8 cellular contexts compared by ENCODE assay signal in genomic region chr15:75648156-75649000, GRCh38. TPM values are rescaled to one million over a fixed set of nuclear protein-coding genes. Genes with fewer than 3 reads are reported as not detected.
DNase-seq lines count a peak whose midpoint lies in the region; ATAC-seq and TF ChIP-seq lines count a peak whose summit lies in the region.

No MANE protein-coding gene starts in this region.

- H3K4me1 ChIP-seq in heart left ventricle: peaks cover 8 to 66% (median 57%) of the 10 kb centered on the region in 12 donors
- H3K4me1 ChIP-seq in parathyroid adenoma: peaks cover 7% of the 10 kb centered on the region

- H2AFZ ChIP-seq in parathyroid adenoma: peak overlapping the region; percentile 84

- peaks cover 32% of the 10 kb centered on the region for H3K4me1 Mint-ChIP-seq in activated T-cell treated with anti-CD3 and anti-CD28 coated beads, Interleukin-2, amount 50 U/mL, for 24 hours (ENCODE audit: low read depth)
- H3K4me1 Mint-ChIP-seq in activated T-helper 2 cell treated with anti-CD3 and anti-CD28 coated beads, Interferon-gamma antibody, Interleukin-2, Interleukin-4, amounts not matched to agents 10 μg/mL and 5 μg/mL and 100 μg/mL, durations not matched to agents 14 hours and 24 hours and 36 hours (ENCODE audit: low read depth): peaks cover 23% of the 10 kb centered on the region

- H3K79me2 ChIP-seq in parathyroid adenoma: no peaks in the 10 kb centered on the region

- TF ChIP-seq POLR2A in heart left ventricle (IDR thresholded peaks at IDR 0.05) (no peak), GM18505 (IDR thresholded peaks at IDR 0.05; ENCODE audit: borderline replicate concordance, extremely low read depth, insufficient read depth, insufficient read length) (no peak)

- H3K27me3 Mint-ChIP-seq in activated T-cell treated with anti-CD3 and anti-CD28 coated beads, Interleukin-2, amount 50 U/mL, for 24 hours: no peaks in the 10 kb centered on the region
- peaks cover 2% of the 10 kb centered on the region for H3K27me3 Mint-ChIP-seq in activated T-helper 2 cell treated with anti-CD3 and anti-CD28 coated beads, Interferon-gamma antibody, Interleukin-2, Interleukin-4, amounts not matched to agents 10 μg/mL and 5 μg/mL and 100 μg/mL, durations not matched to agents 14 hours and 24 hours and 36 hours (ENCODE audit: low read depth)

- no peak overlapping the region for H3K9ac ChIP-seq in parathyroid adenoma

- TF ChIP-seq CTCF in heart left ventricle (IDR thresholded peaks at IDR 0.05): no peak
- no peak for TF ChIP-seq CTCF in parathyroid adenoma (IDR thresholded peaks at IDR 0.05)

- peaks cover 0 to 16% (median 0%) of the 10 kb centered on the region in 9 donors for H3K36me3 ChIP-seq in heart left ventricle
- H3K36me3 ChIP-seq in parathyroid adenoma (ENCODE audit: control insufficient read depth, insufficient read depth, low read length): no peaks in the 10 kb centered on the region

- 2 to 5% (median 2%) methylated on average over 32 to 34 of the region's 34 CpGs for WGBS in heart left ventricle, 4 donors

- H3K36me3 Mint-ChIP-seq in activated T-cell treated with anti-CD3 and anti-CD28 coated beads, Interleukin-2, amount 50 U/mL, for 24 hours (ENCODE audit: low read depth): no peaks in the 10 kb centered on the region
- no peaks in the 10 kb centered on the region for H3K36me3 Mint-ChIP-seq in activated T-helper 2 cell treated with anti-CD3 and anti-CD28 coated beads, Interferon-gamma antibody, Interleukin-2, Interleukin-4, amounts not matched to agents 10 μg/mL and 5 μg/mL and 100 μg/mL, durations not matched to agents 14 hours and 24 hours and 36 hours (ENCODE audit: low read depth)

- peak overlapping the region; percentile 93 for H3K4me2 ChIP-seq in parathyroid adenoma (ENCODE audit: low read length)

- peak overlapping the region; percentile 27 for H3K27ac Mint-ChIP-seq in activated T-cell treated with anti-CD3 and anti-CD28 coated beads, Interleukin-2, amount 50 U/mL, for 24 hours
- H3K27ac Mint-ChIP-seq in activated T-helper 2 cell treated with anti-CD3 and anti-CD28 coated beads, Interferon-gamma antibody, Interleukin-2, Interleukin-4, amounts not matched to agents 10 μg/mL and 5 μg/mL and 100 μg/mL, durations not matched to agents 14 hours and 24 hours and 36 hours: peak overlapping the region; percentile 40

- no peaks in the 10 kb centered on the region for H3K9me3 Mint-ChIP-seq in activated T-cell treated with anti-CD3 and anti-CD28 coated beads, Interleukin-2, amount 50 U/mL, for 24 hours
- no peaks in the 10 kb centered on the region for H3K9me3 Mint-ChIP-seq in activated T-helper 2 cell treated with anti-CD3 and anti-CD28 coated beads, Interferon-gamma antibody, Interleukin-2, Interleukin-4, amounts not matched to agents 10 μg/mL and 5 μg/mL and 100 μg/mL, durations not matched to agents 14 hours and 24 hours and 36 hours

- H3K27ac ChIP-seq in heart left ventricle (peak overlapping the region; percentile 83 to 99 (median 96)), parathyroid adenoma (peak overlapping the region; percentile 65)

- intact Hi-C loops in activated T-helper 2 cell treated with anti-CD3 and anti-CD28 coated beads, Interferon-gamma antibody, Interleukin-2, Interleukin-4, amounts not matched to agents 10 μg/mL and 5 μg/mL and 100 μg/mL, durations not matched to agents 14 hours and 24 hours and 36 hours (cut with micrococcal nuclease): loop anchor here (10.0 kb wide), 1 partner anchor 256 kb away; the partner anchor contains the start of gene FBXO22
- intact Hi-C loops in heart left ventricle (cut with DNase I): loop anchor here in 4 of 10 donors (1.0 to 10.0 kb wide), 4 partner anchors 25 to 284 kb away; partner anchors contain the start of genes SIN3A (in 2 of the 4) and MAN2C1 (in 1 of the 4)

- peak overlapping the region; percentile 63 to 97 (median 86) for H3K4me3 ChIP-seq in heart left ventricle
- peak overlapping the region; percentile 88 for H3K4me3 ChIP-seq in parathyroid adenoma (ENCODE audit: low read depth, low read length)

- DNase-seq in activated T-cell treated with anti-CD3 and anti-CD28 coated beads, Interleukin-2, amount 50 U/mL, for 24 hours: no peak
- no peak for DNase-seq in activated T-cell treated with anti-CD3 and anti-CD28 coated beads, Interleukin-2, amount 50 U/mL, for 1 hour
- no peak for DNase-seq in activated T-helper 2 cell treated with anti-CD3 and anti-CD28 coated beads, Interferon-gamma antibody, Interleukin-2, Interleukin-4, amounts not matched to agents 10 μg/mL and 5 μg/mL and 100 μg/mL, durations not matched to agents 14 hours and 24 hours and 36 hours (ENCODE audit: low spot score)
- DNase-seq in heart left ventricle: peak in 4 of 5 donors; percentile 60 to 70 (median 66)

- peak in 3 of 4 donors; percentile 7 to 34 (median 18) for ATAC-seq in heart left ventricle
- no peak for ATAC-seq in GM18520 (IDR thresholded peaks at IDR 0.05; ENCODE audit: unreplicated experiment)
- ATAC-seq in GM18505 (IDR thresholded peaks at IDR 0.05; ENCODE audit: unreplicated experiment): no peak
- no peak for ATAC-seq in GM21786 (IDR thresholded peaks at IDR 0.05; ENCODE audit: unreplicated experiment)

- H3K27me3 ChIP-seq in heart left ventricle (no peaks in the 10 kb centered on the region), parathyroid adenoma (ENCODE audit: control insufficient read depth, insufficient read depth, low read length) (no peaks in the 10 kb centered on the region)

- H3K9me3 ChIP-seq in heart left ventricle (no peaks in the 10 kb centered on the region), parathyroid adenoma (ENCODE audit: control insufficient read depth, low read length) (no peaks in the 10 kb centered on the region)

- peak overlapping the region; percentile 83 for H3K4me3 Mint-ChIP-seq in activated T-cell treated with anti-CD3 and anti-CD28 coated beads, Interleukin-2, amount 50 U/mL, for 24 hours
- peak overlapping the region; percentile 81 for H3K4me3 Mint-ChIP-seq in activated T-helper 2 cell treated with anti-CD3 and anti-CD28 coated beads, Interferon-gamma antibody, Interleukin-2, Interleukin-4, amounts not matched to agents 10 μg/mL and 5 μg/mL and 100 μg/mL, durations not matched to agents 14 hours and 24 hours and 36 hours (ENCODE audit: low read depth)

RNA-seq across cellular contexts. Expression of gene SNX33, which starts 0.7 kb away (rescaled TPM):
- total RNA-seq in activated T-helper 2 cell treated with anti-CD3 and anti-CD28 coated beads, Interferon-gamma antibody, Interleukin-2, Interleukin-4, amounts not matched to agents 10 μg/mL and 5 μg/mL and 100 μg/mL, durations not matched to agents 14 hours and 24 hours and 36 hours: 6.8 and 7.4 TPM in 2 replicates
- total RNA-seq in heart left ventricle: 10 to 100 TPM in 6 of 9 donors, 1 to 10 TPM in 3; 8.3 to 20.9 (median 11.6) TPM
- polyA plus RNA-seq in heart left ventricle: 1 to 10 TPM; 7.7 to 9.2 TPM

RNA-seq across cellular contexts. Expression of gene IMP3, which starts 8.4 kb away (rescaled TPM):
- total RNA-seq in activated T-helper 2 cell treated with anti-CD3 and anti-CD28 coated beads, Interferon-gamma antibody, Interleukin-2, Interleukin-4, amounts not matched to agents 10 μg/mL and 5 μg/mL and 100 μg/mL, durations not matched to agents 14 hours and 24 hours and 36 hours: 103 and 106 TPM in 2 replicates
- total RNA-seq in heart left ventricle: 100 to 1,000 TPM in 2 of 9 donors, 10 to 100 TPM in 7; 37.1 to 151 (median 44.5) TPM
- 10 to 100 TPM; 38.4 to 88.1 TPM for polyA plus RNA-seq in heart left ventricle

RNA-seq across cellular contexts. Expression of gene SNUPN, which starts 22.9 kb away (rescaled TPM):
- total RNA-seq in activated T-helper 2 cell treated with anti-CD3 and anti-CD28 coated beads, Interferon-gamma antibody, Interleukin-2, Interleukin-4, amounts not matched to agents 10 μg/mL and 5 μg/mL and 100 μg/mL, durations not matched to agents 14 hours and 24 hours and 36 hours: 32.7 and 40.9 TPM in 2 replicates
- total RNA-seq in heart left ventricle: 10 to 100 TPM; 13.2 to 21.6 (median 14.5) TPM
- polyA plus RNA-seq in heart left ventricle: 10 to 100 TPM; 14.1 to 15.5 TPM

Comparison
In these comparisons a context has a peak if more than half of its experiments do, and no peak if none do; other contexts are left out.
1. DNase-seq: peak in heart left ventricle (4 of 5); none in activated T-cell treated with anti-CD3 and anti-CD28 coated beads, Interleukin-2, amount 50 U/mL, for 24 hours (single experiment), activated T-cell treated with anti-CD3 and anti-CD28 coated beads, Interleukin-2, amount 50 U/mL, for 1 hour (single experiment) and activated T-helper 2 cell treated with anti-CD3 and anti-CD28 coated beads, Interferon-gamma antibody, Interleukin-2, Interleukin-4, amounts not matched to agents 10 μg/mL and 5 μg/mL and 100 μg/mL, durations not matched to agents 14 hours and 24 hours and 36 hours (single experiment).
2. ATAC-seq: peak in heart left ventricle (3 of 4); none in GM18520 (single experiment), GM18505 (single experiment) and GM21786 (single experiment).